ENCODE assay signal across 8 cellular contexts in the genomic region with DNA sequence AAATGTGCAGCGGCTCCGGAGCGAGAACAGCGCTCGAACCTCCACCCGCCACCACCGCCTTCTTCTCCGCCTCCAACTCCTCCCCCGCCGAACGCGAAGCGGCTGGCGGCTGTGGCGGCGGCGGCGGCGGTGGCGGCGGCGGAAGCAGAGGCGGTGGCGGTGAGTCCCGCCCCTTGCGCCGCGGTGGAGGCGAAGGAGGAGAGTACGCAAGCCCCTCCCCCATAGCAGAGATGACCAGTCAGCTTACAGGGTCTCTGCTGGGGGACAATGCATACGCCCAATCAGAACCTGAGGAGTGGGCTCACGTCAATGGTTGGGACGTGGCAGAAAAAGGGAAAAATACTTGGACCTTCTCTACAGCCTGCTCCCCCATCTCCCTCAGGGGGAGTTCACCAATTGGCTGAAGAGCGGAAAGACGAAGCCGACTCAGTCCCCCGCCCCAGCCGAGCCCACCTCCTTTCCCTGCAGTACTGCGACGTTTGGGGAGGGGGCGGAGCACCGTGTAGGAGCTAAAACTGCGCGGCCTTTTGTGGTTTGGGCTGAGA. TPM values are rescaled to one million over a fixed set of nuclear protein-coding genes. Genes with fewer than 3 reads are reported as not detected.
DNase-seq lines count a peak whose midpoint lies in the region; ATAC-seq, FAIRE-seq and TF ChIP-seq lines count a peak whose summit lies in the region.

A gene with protein sequence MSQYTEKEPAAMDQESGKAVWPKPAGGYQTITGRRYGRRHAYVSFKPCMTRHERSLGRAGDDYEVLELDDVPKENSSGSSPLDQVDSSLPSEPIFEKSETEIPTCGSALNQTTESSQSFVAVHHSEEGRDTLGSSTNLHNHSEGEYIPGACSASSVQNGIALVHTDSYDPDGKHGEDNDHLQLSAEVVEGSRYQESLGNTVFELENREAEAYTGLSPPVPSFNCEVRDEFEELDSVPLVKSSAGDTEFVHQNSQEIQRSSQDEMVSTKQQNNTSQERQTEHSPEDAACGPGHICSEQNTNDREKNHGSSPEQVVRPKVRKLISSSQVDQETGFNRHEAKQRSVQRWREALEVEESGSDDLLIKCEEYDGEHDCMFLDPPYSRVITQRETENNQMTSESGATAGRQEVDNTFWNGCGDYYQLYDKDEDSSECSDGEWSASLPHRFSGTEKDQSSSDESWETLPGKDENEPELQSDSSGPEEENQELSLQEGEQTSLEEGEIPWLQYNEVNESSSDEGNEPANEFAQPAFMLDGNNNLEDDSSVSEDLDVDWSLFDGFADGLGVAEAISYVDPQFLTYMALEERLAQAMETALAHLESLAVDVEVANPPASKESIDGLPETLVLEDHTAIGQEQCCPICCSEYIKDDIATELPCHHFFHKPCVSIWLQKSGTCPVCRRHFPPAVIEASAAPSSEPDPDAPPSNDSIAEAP (minus strand): TSS at position 131 of the 545 bp plus-strand sequence. CDS start 26,541 bp downstream, outside the sequence.

- H2AK5ac ChIP-seq in trophoblast cell (ENCODE audit: low read length): peak within 1 kb of the TSS; percentile 6

- WGBS in adrenal gland, 4 donors: 0 to 1% (median 0%) methylated on average over 27 to 44 of the region's 44 CpGs
- whole genome bisulfite sequencing in trophoblast cell (ENCODE audit: extremely low coverage, insufficient coverage, insufficient read length): no CpG with 5 or more reads among the region's 44 CpGs
- 0 to 1% methylated on average over 2 to 36 of the region's 44 CpGs for WGBS in transverse colon (ENCODE audit: low coverage in 1 of 2), 2 donors

- TF ChIP-seq EP300 in transverse colon (IDR thresholded peaks at IDR 0.05; ENCODE audit: low read depth): no peak

- H2BK12ac ChIP-seq in trophoblast cell (ENCODE audit: low read length): peak within 1 kb of the TSS; percentile 12

- H3K14ac ChIP-seq in trophoblast cell (ENCODE audit: low read length): peak within 1 kb of the TSS; percentile 91

- no peaks in the 10 kb centered on the region for H3K36me3 ChIP-seq in adrenal gland (replicated peaks in 1 of 2)
- no peaks in the 10 kb centered on the region for H3K36me3 ChIP-seq in trophoblast cell (ENCODE audit: control insufficient read depth in 1 of 2, insufficient read depth in 2 of 2, low read length in 2 of 2)
- H3K36me3 ChIP-seq in transverse colon: no peaks in the 10 kb centered on the region

- H3K4me1 ChIP-seq in adrenal gland (replicated peaks in 1 of 2) (peaks cover 6 to 50% of the 10 kb centered on the region in 2 donors), trophoblast cell (ENCODE audit: control insufficient read depth in 1 of 2, insufficient read depth in 2 of 2, low read length in 2 of 2) (peaks cover 0 to 3% of the 10 kb centered on the region in 2 experiments), transverse colon (peaks cover 23 to 64% (median 35%) of the 10 kb centered on the region in 4 donors)

- peak; percentile 94 for FAIRE-seq in GM12891 (lab: Jason Lieb, UNC)

- intact Hi-C loops in adrenal gland (cut with DNase I) (no loop called here), cardiac septum (cut with DNase I) (loop anchor here (1.0 to 5.0 kb wide), 5 partner anchors 279 to 1028 kb away; a partner anchor contains a TSS), transverse colon (cut with DNase I; ENCODE audit: low total_unique reads) (loop anchor here (10.0 kb wide), 1 partner anchor 55 kb away; no protein-coding TSS in a partner anchor)

- no peak within 1 kb of the TSS for H3K23ac ChIP-seq in trophoblast cell (ENCODE audit: low read length)

- peak within 1 kb of the TSS; percentile 67 for H2BK120ac ChIP-seq in trophoblast cell (ENCODE audit: insufficient read depth, low read length, poor library complexity)

- peak within 1 kb of the TSS; percentile 10 for H4K12ac ChIP-seq in trophoblast cell (ENCODE audit: low read depth, low read length)

- in situ Hi-C loops in transverse colon (cut with MboI; ENCODE audit: low pct_ligation_motif_present in 1 of 4, low pct_unique_long_range_greater_than_20kb in 1 of 4, low sequenced_read_pairs in 3 of 4): loop anchor here in 2 of 4 donors (25.0 kb wide), 2 partner anchors 277 to 1023 kb away; a partner anchor contains a TSS

- peak within 1 kb of the TSS; percentile 76 for H3K18ac ChIP-seq in trophoblast cell (ENCODE audit: low read length)

- H3K79me2 ChIP-seq in trophoblast cell (ENCODE audit: control insufficient read depth, insufficient read depth, low read length, poor library complexity): peaks cover 10% of the 10 kb centered on the region

- H3K9ac ChIP-seq in trophoblast cell (ENCODE audit: low read length): peak within 1 kb of the TSS; percentile 79

- H3K27me3 ChIP-seq in adrenal gland (no peaks in the 10 kb centered on the region), trophoblast cell (ENCODE audit: insufficient read depth, low read length) (no peaks in the 10 kb centered on the region), transverse colon (no peaks in the 10 kb centered on the region)

- H3K4me2 ChIP-seq in trophoblast cell (ENCODE audit: low read length): peak within 1 kb of the TSS; percentile 92

- H3K4ac ChIP-seq in trophoblast cell (ENCODE audit: low read depth, low read length): peak within 1 kb of the TSS; percentile 76

- DNase-seq in GM12891 (ENCODE audit: insufficient read length, low spot score) (peak; percentile 66), NCI-H146 (lab: John Stamatoyannopoulos, UW) (peak; percentile 98), T-helper 1 cell (peak; percentile 93 to 99 (median 95)), adrenal gland (peak; percentile 99 to 100 (median 100)), cardiac septum (ENCODE audit: low spot score) (peak; percentile 99), trophoblast cell (peak; percentile 99 to 100), transverse colon (peak; percentile 98)

- H3K9me3 ChIP-seq in adrenal gland (replicated peaks in 1 of 3): no peaks in the 10 kb centered on the region
- peaks cover 2% of the 10 kb centered on the region for H3K9me3 ChIP-seq in trophoblast cell (ENCODE audit: insufficient read depth, low read depth, low read length)
- H3K9me3 ChIP-seq in transverse colon: no peaks in the 10 kb centered on the region

- no peak; the same call in 1 of the 2 replicates for TF ChIP-seq POLR2A in GM12891 (IDR thresholded peaks at IDR 0.05; ENCODE audit: low read depth, low read length)
- peak; percentile 92 to 96 for TF ChIP-seq POLR2A in adrenal gland (IDR thresholded peaks at IDR 0.05)
- TF ChIP-seq POLR2A in transverse colon (IDR thresholded peaks at IDR 0.05): peak; percentile 89

- TF ChIP-seq CTCF in adrenal gland (IDR thresholded peaks at IDR 0.05) (peak; percentile 17 to 64 (median 48)), transverse colon (IDR thresholded peaks at IDR 0.05) (peak; percentile 31 to 75 (median 34))

- peak within 1 kb of the TSS; percentile 67 for H2AFZ ChIP-seq in trophoblast cell (ENCODE audit: insufficient read depth, low read length, poor library complexity)

- peak within 1 kb of the TSS; percentile 81 for H2BK5ac ChIP-seq in trophoblast cell (ENCODE audit: low read depth, low read length, poor library complexity)

- H3K79me1 ChIP-seq in trophoblast cell (ENCODE audit: low read length): peaks cover 13% of the 10 kb centered on the region

- H3K4me3 ChIP-seq in adrenal gland: peak within 1 kb of the TSS; percentile 76 to 98 (median 88)
- peak within 1 kb of the TSS; percentile 82 for H3K4me3 ChIP-seq in trophoblast cell (ENCODE audit: low read depth, low read length)
- peak within 1 kb of the TSS; percentile 76 to 93 (median 84) for H3K4me3 ChIP-seq in transverse colon

- peak; percentile 77 for ATAC-seq in HG02852 (IDR thresholded peaks at IDR 0.05; ENCODE audit: unreplicated experiment)

- H4K8ac ChIP-seq in trophoblast cell (ENCODE audit: low read depth, low read length): peak within 1 kb of the TSS; percentile 67

- H3K27ac ChIP-seq in adrenal gland: peak within 1 kb of the TSS; percentile 91 to 99 (median 99)
- H3K27ac ChIP-seq in trophoblast cell (ENCODE audit: low read depth, low read length): peak within 1 kb of the TSS; percentile 96
- peak within 1 kb of the TSS; percentile 95 to 99 (median 98) for H3K27ac ChIP-seq in transverse colon

- peak within 1 kb of the TSS; percentile 85 for H4K91ac ChIP-seq in trophoblast cell (ENCODE audit: low read depth, low read length)

TF ChIP-seq in GM12891, 5 proteins besides CTCF, POLR2A, EP300 and RAD21:
- TF ChIP-seq POLR2AphosphoS5 (IDR thresholded peaks at IDR 0.05; ENCODE audit: low read depth, low read length): no peak
- no peak for TF ChIP-seq TAF1 (IDR thresholded peaks at IDR 0.05; ENCODE audit: low read depth, low read length)
- no peak; the same call in 1 of the 2 replicates for TF ChIP-seq POU2F2 (IDR thresholded peaks at IDR 0.05; ENCODE audit: low read depth, low read length)
- TF ChIP-seq SPI1 (IDR thresholded peaks at IDR 0.05; ENCODE audit: low read depth, low read length): no peak
- no peak for TF ChIP-seq PAX5 (IDR thresholded peaks at IDR 0.05; ENCODE audit: insufficient read depth, low read length, severe bottlenecking)

RNA-seq across cellular contexts. Expression of the gene that starts here (rescaled TPM):
- polyA plus RNA-seq in GM12891 (2012; ENCODE audit: low read depth, missing spikeins): 33.0 TPM
- total RNA-seq in adrenal gland (100 to 1,000 TPM in 4 of 8 donors, 10 to 100 TPM in 4; 65.1 to 126 (median 101) TPM), cardiac septum (98.2 TPM), transverse colon (10 to 100 TPM; 62.5 to 93.8 (median 78.2) TPM)
- 100 to 1,000 TPM in 1 of 3 donors, 10 to 100 TPM in 2; 16.7 to 134 (median 22.6) TPM for polyA plus RNA-seq in adrenal gland
- polyA plus RNA-seq in trophoblast cell (2013): 50.7 and 53.9 TPM in 2 replicates

Comparison
In these comparisons a context has a peak if more than half of its experiments do, and no peak if none do; other contexts are left out.
1. Peak in every context shown above with its lines: DNase-seq, ATAC-seq, H3K4me3 ChIP-seq and H3K27ac ChIP-seq.
2. intact Hi-C loops: an anchor here in cardiac septum (1.0 to 5.0 kb wide) and transverse colon (10.0 kb wide); none called in adrenal gland.